In the genomic region with DNA sequence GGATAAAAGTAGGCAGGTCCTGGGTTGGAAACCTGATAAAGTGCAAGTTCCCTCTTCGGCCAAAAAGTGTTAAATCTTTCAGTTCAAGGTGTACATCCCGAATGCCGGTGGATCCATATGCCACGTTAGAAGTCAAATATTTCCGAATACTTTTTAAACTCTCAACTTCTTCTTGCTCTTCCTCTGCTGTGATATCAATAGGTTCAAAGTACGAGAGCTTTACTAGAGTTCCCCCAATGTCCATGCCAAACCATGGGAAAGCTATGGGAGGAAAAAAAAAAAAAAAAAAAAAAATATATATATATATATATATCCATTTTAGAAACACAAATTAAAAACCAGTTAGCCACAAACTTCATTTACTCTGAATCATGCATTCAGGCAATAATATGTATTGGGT, we compare ENCODE assay signal across 24 cellular contexts. TPM values are rescaled to one million over a fixed set of nuclear protein-coding genes. Genes with fewer than 3 reads are reported as not detected.
"Had no signal": no experiment of that assay in that cellular context is flagged by ENCODE, and none has a peak within 500 bp of the region (broad histone marks: within the 10 kb centered on the region; RNA-seq: fewer than 3 reads in every experiment).

No MANE protein-coding gene starts in this region.

- H3K27me3 ChIP-seq: dorsolateral prefrontal cortex, esophagus squamous epithelium, gastrocnemius medialis, heart right ventricle had no signal

- H3K4me1 ChIP-seq: esophagus squamous epithelium, lower lobe of right lung had no signal

- H3K4me3 ChIP-seq: coronary artery, dorsolateral prefrontal cortex, esophagus squamous epithelium, gastrocnemius medialis, heart right ventricle, left ventricle myocardium inferior, lower lobe of right lung, mucosa of descending colon had no signal

- H3K27ac ChIP-seq: coronary artery, esophagus squamous epithelium, gastrocnemius medialis, heart right ventricle, left ventricle myocardium inferior, lower lobe of right lung had no signal

- FAIRE-seq: colon, islet of Langerhans, keratinocyte had no signal

- ATAC-seq: gastrocnemius medialis, heart right ventricle, left cardiac atrium, lower lobe of right lung, mucosa of descending colon had no signal

- DNase-seq: dermis blood vessel endothelial cell; dorsolateral prefrontal cortex; effector CD4-positive, alpha-beta T cell; effector memory CD4-positive, alpha-beta T cell; esophagus squamous epithelium; foreskin fibroblast; foreskin melanocyte; gastrocnemius medialis; glutamatergic neuron; head of caudate nucleus; heart right ventricle; hippocampal formation; left cardiac atrium; left ventricle myocardium inferior; lower lobe of right lung; mesenchymal stem cell; mucosa of descending colon; naive B cell had no signal

- H3K9me3 ChIP-seq: esophagus squamous epithelium, gastrocnemius medialis, heart right ventricle, left ventricle myocardium inferior, lower lobe of right lung, mucosa of descending colon had no signal

RNA-seq across cellular contexts. Expression of a gene that starts 39.6 kb away (rescaled TPM):
- total RNA-seq: epithelial cell of proximal tubule, gastrocnemius medialis, left ventricle myocardium inferior, lower lobe of right lung, mesenteric fat pad had no signal
- polyA plus RNA-seq: keratinocyte had no signal
